1 cellular context compared by ENCODE assay signal in the genomic region with DNA sequence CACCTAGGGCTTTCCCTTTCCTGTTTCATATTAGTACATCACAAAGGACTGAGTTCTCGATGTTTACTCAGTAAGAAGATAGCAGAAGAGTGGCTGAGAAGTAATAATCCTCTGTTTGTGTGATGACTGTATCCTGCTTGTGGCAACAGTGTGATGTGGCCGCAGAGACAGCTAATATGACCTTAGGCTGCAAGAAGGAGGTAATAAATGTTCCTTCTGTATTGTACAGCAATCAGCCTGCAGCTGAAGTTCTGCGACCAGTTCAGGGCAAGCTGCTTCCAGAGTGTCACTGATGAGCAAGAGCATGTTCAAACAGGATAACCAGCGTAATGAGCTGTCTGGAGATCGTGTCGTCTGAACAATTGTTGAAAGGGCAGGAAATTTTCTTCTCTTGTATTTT.
TF ChIP-seq lines count a peak whose summit lies in the region.

No MANE protein-coding gene starts in this region.

TF ChIP-seq in SK-N-SH treated with all-trans-retinoic acid at 6 μM for 48 hours, 23 proteins besides CTCF, POLR2A, EP300 and RAD21 (continued from another document):
- TF ChIP-seq, protein P1, sequence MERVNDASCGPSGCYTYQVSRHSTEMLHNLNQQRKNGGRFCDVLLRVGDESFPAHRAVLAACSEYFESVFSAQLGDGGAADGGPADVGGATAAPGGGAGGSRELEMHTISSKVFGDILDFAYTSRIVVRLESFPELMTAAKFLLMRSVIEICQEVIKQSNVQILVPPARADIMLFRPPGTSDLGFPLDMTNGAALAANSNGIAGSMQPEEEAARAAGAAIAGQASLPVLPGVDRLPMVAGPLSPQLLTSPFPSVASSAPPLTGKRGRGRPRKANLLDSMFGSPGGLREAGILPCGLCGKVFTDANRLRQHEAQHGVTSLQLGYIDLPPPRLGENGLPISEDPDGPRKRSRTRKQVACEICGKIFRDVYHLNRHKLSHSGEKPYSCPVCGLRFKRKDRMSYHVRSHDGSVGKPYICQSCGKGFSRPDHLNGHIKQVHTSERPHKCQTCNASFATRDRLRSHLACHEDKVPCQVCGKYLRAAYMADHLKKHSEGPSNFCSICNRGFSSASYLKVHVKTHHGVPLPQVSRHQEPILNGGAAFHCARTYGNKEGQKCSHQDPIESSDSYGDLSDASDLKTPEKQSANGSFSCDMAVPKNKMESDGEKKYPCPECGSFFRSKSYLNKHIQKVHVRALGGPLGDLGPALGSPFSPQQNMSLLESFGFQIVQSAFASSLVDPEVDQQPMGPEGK (CRISPR knock-in tag; IDR thresholded peaks at IDR 0.05; ENCODE audit: borderline replicate concordance), result no peak
- TF ChIP-seq, protein P2, sequence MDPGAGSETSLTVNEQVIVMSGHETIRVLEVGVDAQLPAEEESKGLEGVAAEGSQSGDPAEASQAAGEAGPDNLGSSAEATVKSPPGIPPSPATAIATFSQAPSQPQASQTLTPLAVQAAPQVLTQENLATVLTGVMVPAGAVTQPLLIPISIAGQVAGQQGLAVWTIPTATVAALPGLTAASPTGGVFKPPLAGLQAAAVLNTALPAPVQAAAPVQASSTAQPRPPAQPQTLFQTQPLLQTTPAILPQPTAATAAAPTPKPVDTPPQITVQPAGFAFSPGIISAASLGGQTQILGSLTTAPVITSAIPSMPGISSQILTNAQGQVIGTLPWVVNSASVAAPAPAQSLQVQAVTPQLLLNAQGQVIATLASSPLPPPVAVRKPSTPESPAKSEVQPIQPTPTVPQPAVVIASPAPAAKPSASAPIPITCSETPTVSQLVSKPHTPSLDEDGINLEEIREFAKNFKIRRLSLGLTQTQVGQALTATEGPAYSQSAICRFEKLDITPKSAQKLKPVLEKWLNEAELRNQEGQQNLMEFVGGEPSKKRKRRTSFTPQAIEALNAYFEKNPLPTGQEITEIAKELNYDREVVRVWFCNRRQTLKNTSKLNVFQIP (CRISPR knock-in tag; IDR thresholded peaks at IDR 0.05; ENCODE audit: borderline replicate concordance, low read depth), result no peak
- TF ChIP-seq RARB (CRISPR knock-in tag; IDR thresholded peaks at IDR 0.05) (no peak), TCF4 (CRISPR knock-in tag; IDR thresholded peaks at IDR 0.05; ENCODE audit: borderline replicate concordance) (no peak), PPARA (CRISPR knock-in tag; IDR thresholded peaks at IDR 0.05; ENCODE audit: borderline replicate concordance) (no peak), ESRRG (CRISPR knock-in tag; IDR thresholded peaks at IDR 0.05) (no peak), ZFP30 (CRISPR knock-in tag; IDR thresholded peaks at IDR 0.05) (no peak), BACH2 (CRISPR knock-in tag; IDR thresholded peaks at IDR 0.05; ENCODE audit: borderline replicate concordance) (no peak), ZFP3 (CRISPR knock-in tag; IDR thresholded peaks at IDR 0.05) (no peak), SNAI2 (CRISPR knock-in tag; IDR thresholded peaks at IDR 0.05) (no peak), ZC3H10 (CRISPR knock-in tag; IDR thresholded peaks at IDR 0.05) (no peak), CSDC2 (CRISPR knock-in tag; IDR thresholded peaks at IDR 0.05) (no peak), OSR1 (CRISPR knock-in tag; IDR thresholded peaks at IDR 0.05) (no peak), ARNTL (CRISPR knock-in tag; IDR thresholded peaks at IDR 0.05; ENCODE audit: borderline replicate concordance, low read depth) (no peak)
- TF ChIP-seq, protein P3, sequence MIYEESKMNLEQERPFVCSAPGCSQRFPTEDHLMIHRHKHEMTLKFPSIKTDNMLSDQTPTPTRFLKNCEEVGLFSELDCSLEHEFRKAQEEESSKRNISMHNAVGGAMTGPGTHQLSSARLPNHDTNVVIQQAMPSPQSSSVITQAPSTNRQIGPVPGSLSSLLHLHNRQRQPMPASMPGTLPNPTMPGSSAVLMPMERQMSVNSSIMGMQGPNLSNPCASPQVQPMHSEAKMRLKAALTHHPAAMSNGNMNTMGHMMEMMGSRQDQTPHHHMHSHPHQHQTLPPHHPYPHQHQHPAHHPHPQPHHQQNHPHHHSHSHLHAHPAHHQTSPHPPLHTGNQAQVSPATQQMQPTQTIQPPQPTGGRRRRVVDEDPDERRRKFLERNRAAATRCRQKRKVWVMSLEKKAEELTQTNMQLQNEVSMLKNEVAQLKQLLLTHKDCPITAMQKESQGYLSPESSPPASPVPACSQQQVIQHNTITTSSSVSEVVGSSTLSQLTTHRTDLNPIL (CRISPR knock-in tag; IDR thresholded peaks at IDR 0.05; ENCODE audit: low read depth), result no peak
- TF ChIP-seq, protein P4, sequence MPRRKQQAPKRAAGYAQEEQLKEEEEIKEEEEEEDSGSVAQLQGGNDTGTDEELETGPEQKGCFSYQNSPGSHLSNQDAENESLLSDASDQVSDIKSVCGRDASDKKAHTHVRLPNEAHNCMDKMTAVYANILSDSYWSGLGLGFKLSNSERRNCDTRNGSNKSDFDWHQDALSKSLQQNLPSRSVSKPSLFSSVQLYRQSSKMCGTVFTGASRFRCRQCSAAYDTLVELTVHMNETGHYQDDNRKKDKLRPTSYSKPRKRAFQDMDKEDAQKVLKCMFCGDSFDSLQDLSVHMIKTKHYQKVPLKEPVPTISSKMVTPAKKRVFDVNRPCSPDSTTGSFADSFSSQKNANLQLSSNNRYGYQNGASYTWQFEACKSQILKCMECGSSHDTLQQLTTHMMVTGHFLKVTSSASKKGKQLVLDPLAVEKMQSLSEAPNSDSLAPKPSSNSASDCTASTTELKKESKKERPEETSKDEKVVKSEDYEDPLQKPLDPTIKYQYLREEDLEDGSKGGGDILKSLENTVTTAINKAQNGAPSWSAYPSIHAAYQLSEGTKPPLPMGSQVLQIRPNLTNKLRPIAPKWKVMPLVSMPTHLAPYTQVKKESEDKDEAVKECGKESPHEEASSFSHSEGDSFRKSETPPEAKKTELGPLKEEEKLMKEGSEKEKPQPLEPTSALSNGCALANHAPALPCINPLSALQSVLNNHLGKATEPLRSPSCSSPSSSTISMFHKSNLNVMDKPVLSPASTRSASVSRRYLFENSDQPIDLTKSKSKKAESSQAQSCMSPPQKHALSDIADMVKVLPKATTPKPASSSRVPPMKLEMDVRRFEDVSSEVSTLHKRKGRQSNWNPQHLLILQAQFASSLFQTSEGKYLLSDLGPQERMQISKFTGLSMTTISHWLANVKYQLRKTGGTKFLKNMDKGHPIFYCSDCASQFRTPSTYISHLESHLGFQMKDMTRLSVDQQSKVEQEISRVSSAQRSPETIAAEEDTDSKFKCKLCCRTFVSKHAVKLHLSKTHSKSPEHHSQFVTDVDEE (CRISPR knock-in tag; IDR thresholded peaks at IDR 0.05), result no peak
TF ChIP-seq in SK-N-SH treated with all-trans-retinoic acid at 6 μM for 48 hours: peak in this region for 0.
